ENCODE assay signal across 10 cellular contexts in the genomic region with DNA sequence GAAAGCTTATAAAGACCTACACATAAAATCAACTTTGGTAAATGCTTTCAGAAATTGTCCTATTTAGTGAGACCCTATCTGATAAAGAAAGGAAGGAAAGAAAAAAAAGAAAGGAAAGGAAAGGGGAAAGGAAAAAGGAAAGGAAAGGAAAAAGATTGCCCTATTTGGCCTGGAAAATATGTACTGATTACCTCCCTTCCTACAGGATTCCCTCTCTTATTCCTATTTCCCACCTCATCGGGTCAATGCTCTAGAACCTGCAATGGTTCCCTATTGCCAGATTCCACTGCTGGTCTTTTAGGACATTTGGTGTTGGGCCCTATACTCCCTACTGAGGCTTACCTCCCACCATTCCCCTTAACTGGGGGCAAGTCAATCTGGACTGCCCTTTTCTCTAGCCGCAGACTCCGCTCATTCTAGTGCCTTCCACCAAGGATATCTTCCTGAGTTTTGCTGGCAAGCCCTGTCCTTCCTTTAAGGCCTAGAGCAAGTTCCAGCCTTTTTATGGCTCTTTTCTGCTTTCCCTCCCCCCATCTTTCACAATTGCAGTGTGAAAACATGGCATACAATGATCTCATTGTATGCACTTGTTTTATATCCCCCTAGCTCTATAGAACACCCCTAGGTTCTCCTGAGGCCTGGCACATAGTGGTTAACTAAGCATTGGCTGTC. TPM values are rescaled to one million over a fixed set of nuclear protein-coding genes. Genes with fewer than 3 reads are reported as not detected.
A peak's percentile ranks its signal among the peaks of the same experiment; 100 is the strongest.
DNase-seq lines count a peak whose midpoint lies in the region; ATAC-seq, FAIRE-seq and TF ChIP-seq lines count a peak whose summit lies in the region.
"Had no signal": no experiment of that assay in that cellular context is flagged by ENCODE, and none has a peak within 500 bp of the region (broad histone marks: within the 10 kb centered on the region; RNA-seq: fewer than 3 reads in every experiment).

No MANE protein-coding gene starts in this region.

- intact Hi-C loops in GM12878 (cut with micrococcal nuclease; ENCODE audit: unreplicated experiment), result no loop called here
- intact Hi-C loops in ovary (cut with DNase I), result loop anchor here in 2 of 4 donors (2.0 to 10.0 kb wide), 2 partner anchors 17 to 47 kb away; no protein-coding TSS in a partner anchor

- peaks cover 2 to 8% of the 10 kb centered on the region in 2 experiments for H3K36me3 ChIP-seq in GM12878 (ENCODE audit: control insufficient read depth in 2 of 2, insufficient read depth in 2 of 2, low read length in 1 of 2)
- H3K36me3 ChIP-seq in mucosa of rectum (ENCODE audit: control insufficient read depth in 2 of 2, insufficient read depth in 2 of 2, low read length in 2 of 2), result peaks cover 6 to 13% of the 10 kb centered on the region in 2 donors
- no peaks in the 10 kb centered on the region for H3K36me3 ChIP-seq in ovary

- WGBS in GM12878 (ENCODE audit: insufficient coverage, insufficient replicate concordance, low lambda C conversion rate, missing lambda C conversion rate), result 100% methylated on average over 3 of the region's 3 CpGs
- 91 to 94% (median 94%) methylated on average over 3 of the region's 3 CpGs for WGBS in ovary, 3 donors

- H4K20me1 ChIP-seq in GM12878 (ENCODE audit: control insufficient read depth, insufficient read depth), result peaks cover 12% of the 10 kb centered on the region

- H3K27me3 ChIP-seq in GM12878 (replicated peaks in 1 of 2; ENCODE audit: control insufficient read depth in 2 of 2, insufficient read depth in 2 of 2, low read length in 1 of 2) (no peaks in the 10 kb centered on the region), mucosa of rectum (ENCODE audit: control insufficient read depth in 2 of 2, insufficient read depth in 2 of 2, low read length in 2 of 2) (no peaks in the 10 kb centered on the region), ovary (no peaks in the 10 kb centered on the region)

- H2AFZ ChIP-seq in GM12878 (ENCODE audit: control insufficient read depth, low read depth, low read length), result no peak overlapping the region

- no peak overlapping the region for H3K9ac ChIP-seq in GM12878 (ENCODE audit: control insufficient read depth, insufficient read depth, low read length)
- H3K9ac ChIP-seq in mucosa of rectum (ENCODE audit: low read depth in 1 of 2, low read length in 2 of 2), result peak overlapping the region in 1 of 2 donors; percentile 24

- ATAC-seq in stimulated activated naive CD8-positive, alpha-beta T cell treated with anti-CD3 and anti-CD28 coated beads, Interleukin-15, Interleukin-2, amounts not matched to agents 100 U/mL and 50 U/mL, for 24 hours, result no peak
- ATAC-seq in GM12878 (no peak), HG02610 (IDR thresholded peaks at IDR 0.05; ENCODE audit: unreplicated experiment) (no peak)

- in situ Hi-C loops in GM12878 (cut with MboI), result no loop called here

- H3K9me3 Mint-ChIP-seq in stimulated activated naive CD8-positive, alpha-beta T cell treated with anti-CD3 and anti-CD28 coated beads, Interleukin-15, Interleukin-2, amounts not matched to agents 100 ng/mL and 50 ng/mL, for 24 hours, result no peaks in the 10 kb centered on the region

- no peaks in the 10 kb centered on the region for H3K9me3 ChIP-seq in GM12878 (replicated peaks; ENCODE audit: control insufficient read depth, insufficient read depth, low read length)
- no peaks in the 10 kb centered on the region for H3K9me3 ChIP-seq in mucosa of rectum (ENCODE audit: control insufficient read depth in 2 of 2, low read length in 2 of 2)
- no peaks in the 10 kb centered on the region for H3K9me3 ChIP-seq in ovary
- H3K9me3 ChIP-seq: Caco-2 had no signal

- H3K27me3 Mint-ChIP-seq in stimulated activated naive CD8-positive, alpha-beta T cell treated with anti-CD3 and anti-CD28 coated beads, Interleukin-15, Interleukin-2, amounts not matched to agents 100 ng/mL and 50 ng/mL, for 24 hours, result no peaks in the 10 kb centered on the region

- TF ChIP-seq EP300 in GM12878 (IDR thresholded peaks at IDR 0.05; ENCODE audit: borderline replicate concordance in 1 of 2, control insufficient read depth in 1 of 2, low read depth in 2 of 2, low read length in 2 of 2) (no peak), ovary (IDR thresholded peaks at IDR 0.05) (no peak)

- RAD21 ChIA-PET in GM12878 (lab: Charles Lee; ENCODE audit: unreplicated experiment), result interaction anchor here (0.5 to 7.8 kb wide), 11 partner anchors 7 to 57 kb away, joined by 3 to 200 read pairs (median 5); no protein-coding TSS in a partner anchor

- CTCF ChIA-PET in GM12878 (lab: Yijun Ruan, JAX), result interaction anchor here (0.6 to 11.3 kb wide), 12 partner anchors 14 to 230 kb away, joined by 3 to 275 read pairs (median 4); no protein-coding TSS in a partner anchor

- no peak overlapping the region for H3K4me2 ChIP-seq in GM12878 (ENCODE audit: control insufficient read depth, insufficient read depth)

- no peak overlapping the region for H3K4me3 Mint-ChIP-seq in stimulated activated naive CD8-positive, alpha-beta T cell treated with anti-CD3 and anti-CD28 coated beads, Interleukin-15, Interleukin-2, amounts not matched to agents 100 ng/mL and 50 ng/mL, for 24 hours

- POLR2A ChIA-PET in GM12878 (lab: Charles Lee), result interaction anchor here (0.5 to 13.9 kb wide), 14 partner anchors 14 to 381 kb away, joined by 3 to 267 read pairs (median 4); no protein-coding TSS in a partner anchor

- H3K4me3 ChIP-seq in GM12878, result no peak overlapping the region
- no peak overlapping the region for H3K4me3 ChIP-seq in mucosa of rectum (ENCODE audit: low read length in 2 of 2)
- H3K4me3 ChIP-seq in ovary, result no peak overlapping the region

- no peak for FAIRE-seq in GM12878 (lab: Jason Lieb, UNC)

- DNase-seq in stimulated activated naive CD8-positive, alpha-beta T cell treated with anti-CD3 and anti-CD28 coated beads, Interleukin-15, Interleukin-2, amounts not matched to agents 100 U/mL and 50 U/mL, for 24 hours, result no peak
- DNase-seq in GM12878 (ENCODE audit: low read depth, low spot score), result no peak
- DNase-seq in GOT3 (lab: John Stamatoyannopoulos, UW), result no peak
- DNase-seq in medulla oblongata (ENCODE audit: extremely low spot score), result no peak
- no peak for DNase-seq in ovary
- DNase-seq: activated CD4-positive, alpha-beta T cell treated with anti-CD3 and anti-CD28 coated beads, Interleukin-2, amount 50 U/mL, for 4 hours; Caco-2 had no signal

- SMC1A ChIA-PET in GM12878 (lab: Charles Lee; ENCODE audit: uncharacterized antibody, unreplicated experiment), result interaction anchor here (1.2 to 12.9 kb wide), 11 partner anchors 9 to 152 kb away, joined by 3 to 275 read pairs (median 7); no protein-coding TSS in a partner anchor

- H3K27ac ChIP-seq in GM12878 (ENCODE audit: control insufficient read depth, insufficient read depth), result no peak overlapping the region
- peak overlapping the region; percentile 49 to 70 for H3K27ac ChIP-seq in mucosa of rectum (ENCODE audit: low read depth in 2 of 2, low read length in 2 of 2)
- peak overlapping the region in 1 of 2 donors; percentile 7 for H3K27ac ChIP-seq in ovary

- TF ChIP-seq CTCF in GM12878 (IDR thresholded peaks at IDR 0.05 in 2 of 3, conservative IDR thresholded peaks at IDR 0.05 in 1 of 3; ENCODE audit: control insufficient read depth in 2 of 3, extremely low read depth in 1 of 3, insufficient read depth in 1 of 3, low read depth in 3 of 3, low read length in 3 of 3) (no peak), ovary (IDR thresholded peaks at IDR 0.05) (no peak)

- TF ChIP-seq POLR2A in GM12878 (IDR thresholded peaks at IDR 0.05; ENCODE audit: low read depth, low read length) (no peak), ovary (IDR thresholded peaks at IDR 0.05) (no peak)

- H3K36me3 Mint-ChIP-seq in stimulated activated naive CD8-positive, alpha-beta T cell treated with anti-CD3 and anti-CD28 coated beads, Interleukin-15, Interleukin-2, amounts not matched to agents 100 ng/mL and 50 ng/mL, for 24 hours (ENCODE audit: low read depth), result peaks cover 34% of the 10 kb centered on the region

- peak overlapping the region; percentile 65 for H3K27ac Mint-ChIP-seq in stimulated activated naive CD8-positive, alpha-beta T cell treated with anti-CD3 and anti-CD28 coated beads, Interleukin-15, Interleukin-2, amounts not matched to agents 100 ng/mL and 50 ng/mL, for 24 hours

- BruUV-seq in GM12878 (replicated peaks; lab: Mats Ljungman, UMichigan), result no TSS peak

- no peak for TF ChIP-seq RAD21 in GM12878 (IDR thresholded peaks at IDR 0.05; ENCODE audit: insufficient read depth, low read depth, low read length)

- H3K4me1 Mint-ChIP-seq in stimulated activated naive CD8-positive, alpha-beta T cell treated with anti-CD3 and anti-CD28 coated beads, Interleukin-15, Interleukin-2, amounts not matched to agents 100 ng/mL and 50 ng/mL, for 24 hours (ENCODE audit: low read depth), result peaks cover 40% of the 10 kb centered on the region

- peaks cover 34% of the 10 kb centered on the region for H3K79me2 ChIP-seq in GM12878 (ENCODE audit: control insufficient read depth, insufficient read depth, low read length)

- peaks cover 7% of the 10 kb centered on the region for H3K4me1 ChIP-seq in GM12878 (ENCODE audit: control insufficient read depth, insufficient read depth, low read length)
- peaks cover 28 to 44% of the 10 kb centered on the region in 2 donors for H3K4me1 ChIP-seq in mucosa of rectum (ENCODE audit: control insufficient read depth in 2 of 2, insufficient read depth in 2 of 2, low read length in 2 of 2)
- peaks cover 3% of the 10 kb centered on the region for H3K4me1 ChIP-seq in ovary (ENCODE audit: insufficient read depth)

RNA-seq across cellular contexts. Expression of gene DDIT4, which starts 4.4 kb away (rescaled TPM):
- total RNA-seq in GM12878 (2013; cell fraction: nucleolus; rRNA removed), result 278 and 329 TPM in 2 replicates
- total RNA-seq in GM12878 (2014; rRNA removed), result 227 and 228 TPM in 2 replicates
- total RNA-seq in GM12878 (2014; rRNA removed; fragmentation: Illumina TruSeq; extraction: Trizol), result 75.4 and 76.9 TPM in 2 replicates
- total RNA-seq in GM12878 (2021), result 192 and 210 TPM in 2 replicates
- polyA plus RNA-seq in GM12878 (2011; ENCODE audit: low read depth), result 31.9 TPM
- polyA plus RNA-seq in GM12878 (2011; rRNA removed), result 181 and 277 TPM in 2 replicates
- polyA plus RNA-seq in GM12878 (2011; cell fraction: cytosol; rRNA removed), result 307 and 319 TPM in 2 replicates
- polyA plus RNA-seq in GM12878 (2011; cell fraction: nucleus; rRNA removed), result 445 and 463 TPM in 2 replicates
- 108 and 193 TPM in 2 replicates for polyA plus RNA-seq in GM12878 (2012)
- polyA plus RNA-seq in GM12878 (2014; fragmentation: Illumina TruSeq; extraction: Trizol), result 35.2 and 44.5 TPM in 2 replicates
- 1 to 10 TPM; 2.1 to 5.0 TPM for polyA plus RNA-seq in GM12878 (2014; fragmentation: Nextera tagmentation; extraction: Ambion mirVana)
- polyA plus RNA-seq in GM12878 (2014; rRNA removed), result 174 and 190 TPM in 2 replicates
- 100 to 1,000 TPM; 245 to 268 TPM for polyA plus RNA-seq in GM12878 (2016; fragmentation: Nextera tagmentation; extraction: Ambion mirVana)
- polyA minus RNA-seq in GM12878 (2011; rRNA and poly(A)+ RNA removed), result 219 and 366 TPM in 2 replicates
- polyA minus RNA-seq in GM12878 (2011; cell fraction: cytosol; rRNA and poly(A)+ RNA removed), result 187 and 217 TPM in 2 replicates
- 480 and 614 TPM in 2 replicates for polyA minus RNA-seq in GM12878 (2011; cell fraction: nucleus; rRNA and poly(A)+ RNA removed)
- total RNA-seq in ovary, result 1,000 to 10,000 TPM in 2 of 7 donors, 100 to 1,000 TPM in 5; 229 to 1,952 (median 524) TPM
- 100 to 1,000 TPM in 1 of 2 donors, 10 to 100 TPM in 1; 46.6 to 529 TPM for polyA plus RNA-seq in ovary
